In genomic region chr7:158704524-158705233, GRCh38 we compare ENCODE assay signal across 8 cellular contexts. TPM values are rescaled to one million over a fixed set of nuclear protein-coding genes. Genes with fewer than 3 reads are reported as not detected.
DNase-seq lines count a peak whose midpoint lies in the region; ATAC-seq and TF ChIP-seq lines count a peak whose summit lies in the region.

Gene NCAPG2, minus strand, starts transcription at chr7:158704804. Its CDS starts 2,905 bp downstream, at chr7:158701899.

- peak; percentile 99 for DNase-seq in GM10266 (ENCODE audit: extremely low spot score)
- DNase-seq in NCI-H1092 treated with DMSO at 0.1 percent for 48 hours (lab: John Stamatoyannopoulos, UW) = peak; percentile 99
- peak; percentile 84 for DNase-seq in SKM-1 (lab: John Stamatoyannopoulos, UW; ENCODE audit: unreplicated experiment)
- peak; percentile 99 for DNase-seq in glutamatergic neuron
- peak; percentile 100 for DNase-seq in osteocyte (ENCODE audit: extremely low spot score, unreplicated experiment)

- H3K4me1 Mint-ChIP-seq in activated naive CD8-positive, alpha-beta T cell (ENCODE audit: low read depth) = peaks cover 16% of the 10 kb centered on the region
- peaks cover 24% of the 10 kb centered on the region for H3K4me1 Mint-ChIP-seq in glutamatergic neuron (ENCODE audit: low read depth, unreplicated experiment)
- H3K4me1 Mint-ChIP-seq in osteocyte (ENCODE audit: unreplicated experiment) = peaks cover 32% of the 10 kb centered on the region

- H3K36me3 Mint-ChIP-seq in activated naive CD8-positive, alpha-beta T cell = no peaks in the 10 kb centered on the region
- H3K36me3 Mint-ChIP-seq in glutamatergic neuron (ENCODE audit: unreplicated experiment) (peaks cover 10% of the 10 kb centered on the region), osteocyte (ENCODE audit: unreplicated experiment) (peaks cover 4% of the 10 kb centered on the region)

- TF ChIP-seq CTCF in GM10266 (IDR thresholded peaks at IDR 0.05; ENCODE audit: control insufficient read depth, insufficient read depth, low read depth, missing control alignments) = peak; percentile 7
- peak; percentile 34 for TF ChIP-seq CTCF in glutamatergic neuron (IDR thresholded peaks at IDR 0.05; ENCODE audit: partially characterized antibody, unreplicated experiment)
- peak; percentile 22 for TF ChIP-seq CTCF in osteocyte (IDR thresholded peaks at IDR 0.05)

- H3K9me3 ChIP-seq in thymus (ENCODE audit: control insufficient read depth) = peaks cover 4% of the 10 kb centered on the region

- H3K27ac ChIP-seq in thymus (ENCODE audit: low read depth) = peak within 1 kb of the TSS; percentile 87

- peak; percentile 97 for ATAC-seq in HG02610 (IDR thresholded peaks at IDR 0.05; ENCODE audit: unreplicated experiment)

- no peaks in the 10 kb centered on the region for H3K27me3 Mint-ChIP-seq in activated naive CD8-positive, alpha-beta T cell
- H3K27me3 Mint-ChIP-seq in glutamatergic neuron (ENCODE audit: unreplicated experiment) (peaks cover 11% of the 10 kb centered on the region), osteocyte (ENCODE audit: unreplicated experiment) (no peaks in the 10 kb centered on the region)

- no peaks in the 10 kb centered on the region for H3K9me3 Mint-ChIP-seq in activated naive CD8-positive, alpha-beta T cell (ENCODE audit: low read depth)
- H3K9me3 Mint-ChIP-seq in glutamatergic neuron (ENCODE audit: unreplicated experiment) = peaks cover 14% of the 10 kb centered on the region
- no peaks in the 10 kb centered on the region for H3K9me3 Mint-ChIP-seq in osteocyte (ENCODE audit: unreplicated experiment)

- under 1% methylated on average over 78 of the region's 78 CpGs for WGBS in thymus

- H3K27me3 ChIP-seq in thymus (ENCODE audit: control insufficient read depth, insufficient read depth) = no peaks in the 10 kb centered on the region

- H3K4me1 ChIP-seq in thymus (ENCODE audit: control insufficient read depth, insufficient read depth, low read length) = peaks cover 11% of the 10 kb centered on the region

- H3K4me3 ChIP-seq in thymus (ENCODE audit: low read length) = peak within 1 kb of the TSS; percentile 70

- H3K4me3 Mint-ChIP-seq in activated naive CD8-positive, alpha-beta T cell = peak within 1 kb of the TSS; percentile 91
- H3K4me3 Mint-ChIP-seq in glutamatergic neuron (ENCODE audit: unreplicated experiment) = peak within 1 kb of the TSS; percentile 85
- peak within 1 kb of the TSS; percentile 78 for H3K4me3 Mint-ChIP-seq in osteocyte (ENCODE audit: unreplicated experiment)

- peaks cover 9% of the 10 kb centered on the region for H3K36me3 ChIP-seq in thymus (ENCODE audit: control insufficient read depth, insufficient read depth)

- H3K27ac Mint-ChIP-seq in activated naive CD8-positive, alpha-beta T cell = peak within 1 kb of the TSS; percentile 77
- H3K27ac Mint-ChIP-seq in glutamatergic neuron (ENCODE audit: unreplicated experiment) (peak within 1 kb of the TSS; percentile 37), osteocyte (ENCODE audit: unreplicated experiment) (peak within 1 kb of the TSS; percentile 82)

RNA-seq across cellular contexts. Expression of gene NCAPG2, which starts in this region (rescaled TPM):
- 27.2 TPM for total RNA-seq in glutamatergic neuron (ENCODE audit: unreplicated experiment)
- 17.9 and 19.9 TPM in 2 replicates for total RNA-seq in osteocyte
- polyA plus RNA-seq in thymus = 3.8 TPM

Comparison
In these comparisons a context has a peak if more than half of its experiments do, and no peak if none do; other contexts are left out.
1. Peak in every context shown above with its lines: DNase-seq, ATAC-seq, H3K4me3 ChIP-seq and H3K27ac ChIP-seq.